ENCODE assay signal across 22 cellular contexts in genomic region chr14:41899416-41899815, GRCh38.
DNase-seq lines count a peak whose midpoint lies in the region; ATAC-seq and TF ChIP-seq lines count a peak whose summit lies in the region.
"Had no signal": no experiment of that assay in that cellular context is flagged by ENCODE, and none has a peak within 500 bp of the region (broad histone marks: within the 10 kb centered on the region; RNA-seq: fewer than 3 reads in every experiment).

No MANE protein-coding gene starts in this region.

- DNase-seq in NCI-H1092 treated with DMSO at 0.1 percent for 48 hours (lab: John Stamatoyannopoulos, UW) (peak; percentile 100), NCI-H2171 (lab: John Stamatoyannopoulos, UW) (peak; percentile 97), adipocyte (ENCODE audit: low read depth) (peak; percentile 25), mesenchymal stem cell (peak; percentile 19), GM20000 (ENCODE audit: low spot score) (no peak), Peyer's patch (no peak), islet precursor cell (no peak)
- DNase-seq: activated naive CD4-positive, alpha-beta T cell treated with anti-CD3 and anti-CD28 coated beads for 36 hours; C1 segment of cervical spinal cord; effector CD4-positive, alpha-beta T cell; foreskin keratinocyte; KBM-7; mammary epithelial cell; nephron progenitor cell; PC-9; psoas muscle; stimulated activated CD4-positive, alpha-beta T cell treated with anti-CD3 and anti-CD28 coated beads, Interleukin-15, amount 100 ng/mL, for 24 hours; T-cell had no signal

- no peak overlapping the region for H3K23ac ChIP-seq in mesenchymal stem cell (ENCODE audit: low read length in 2 of 2)

- H3K27me3 ChIP-seq in adipocyte (replicated peaks; ENCODE audit: control insufficient read depth, insufficient read depth, low read length), result no peaks in the 10 kb centered on the region
- no peaks in the 10 kb centered on the region for H3K27me3 ChIP-seq in mesenchymal stem cell (ENCODE audit: control insufficient read depth in 1 of 2, insufficient read depth in 1 of 2, low read length in 2 of 2)
- no peaks in the 10 kb centered on the region for H3K27me3 ChIP-seq in Peyer's patch
- H3K27me3 ChIP-seq: breast epithelium, foreskin keratinocyte had no signal

- no peak for TF ChIP-seq CTCF in GM20000 (IDR thresholded peaks at IDR 0.05; ENCODE audit: extremely low read depth, missing control alignments)
- TF ChIP-seq CTCF in Peyer's patch (IDR thresholded peaks at IDR 0.05), result no peak

- no peak overlapping the region for H3K27ac ChIP-seq in mesenchymal stem cell (ENCODE audit: low read length, poor library complexity, severe bottlenecking)
- H3K27ac ChIP-seq in Peyer's patch, result no peak overlapping the region
- H3K27ac ChIP-seq: breast epithelium, foreskin keratinocyte, PC-9, psoas muscle had no signal

- H3K4me1 ChIP-seq in adipocyte (ENCODE audit: control insufficient read depth, insufficient read depth, low read length) (no peaks in the 10 kb centered on the region), mesenchymal stem cell (ENCODE audit: control insufficient read depth, insufficient read depth, low read depth, low read length) (no peaks in the 10 kb centered on the region), Peyer's patch (no peaks in the 10 kb centered on the region)
- H3K4me1 ChIP-seq: breast epithelium, foreskin keratinocyte, HAP-1, psoas muscle had no signal

- TF ChIP-seq POLR2A in Peyer's patch (IDR thresholded peaks at IDR 0.05), result no peak

- no peak overlapping the region for H3K4ac ChIP-seq in mesenchymal stem cell (ENCODE audit: low read depth in 1 of 2, low read length in 2 of 2)

- H3K14ac ChIP-seq in mesenchymal stem cell (ENCODE audit: low read length in 2 of 2), result no peak overlapping the region

- H3K36me3 ChIP-seq in adipocyte (ENCODE audit: control insufficient read depth, insufficient read depth, low read length, severe bottlenecking) (no peaks in the 10 kb centered on the region), mesenchymal stem cell (ENCODE audit: control insufficient read depth in 1 of 2, insufficient read depth in 2 of 2, low read depth in 1 of 2, low read length in 2 of 2) (no peaks in the 10 kb centered on the region), Peyer's patch (no peaks in the 10 kb centered on the region)
- H3K36me3 ChIP-seq: breast epithelium, HAP-1 had no signal

- no peak overlapping the region for H4K8ac ChIP-seq in mesenchymal stem cell (ENCODE audit: low read length)

- H3K4me2 ChIP-seq in mesenchymal stem cell (ENCODE audit: low read length, poor library complexity, severe bottlenecking), result no peak overlapping the region
- H3K4me2 ChIP-seq: PC-9 had no signal

- H2AK5ac ChIP-seq in mesenchymal stem cell (ENCODE audit: low read length, severe bottlenecking), result no peak overlapping the region

- no peak for ATAC-seq in HG02759 (IDR thresholded peaks at IDR 0.05; ENCODE audit: unreplicated experiment)
- ATAC-seq: foreskin keratinocyte, psoas muscle, T-cell, WTC11 had no signal

- no peak overlapping the region for H2BK12ac ChIP-seq in mesenchymal stem cell (ENCODE audit: low read length in 2 of 2)

- H2BK5ac ChIP-seq in mesenchymal stem cell (ENCODE audit: low read depth, low read length, poor library complexity, severe bottlenecking), result no peak overlapping the region

- no peak overlapping the region for H2BK120ac ChIP-seq in mesenchymal stem cell (ENCODE audit: low read depth, low read length)

- H2AFZ ChIP-seq in mesenchymal stem cell (ENCODE audit: low read depth, low read length), result no peak overlapping the region
- H2AFZ ChIP-seq: PC-9 had no signal

- H3K4me3 ChIP-seq in adipocyte (ENCODE audit: low read length), result no peak overlapping the region
- H3K4me3 ChIP-seq in mesenchymal stem cell (ENCODE audit: insufficient read depth in 1 of 2, low read depth in 1 of 2, low read length in 2 of 2), result no peak overlapping the region
- H3K4me3 ChIP-seq in Peyer's patch, result no peak overlapping the region
- H3K4me3 ChIP-seq: breast epithelium, HAP-1, PC-9, psoas muscle had no signal

- H3K9ac ChIP-seq in adipocyte (ENCODE audit: low read length), result no peak overlapping the region
- H3K9ac ChIP-seq in mesenchymal stem cell (ENCODE audit: low read length), result no peak overlapping the region

- H3K9me3 ChIP-seq in adipocyte (ENCODE audit: control insufficient read depth, low read length), result no peaks in the 10 kb centered on the region
- H3K9me3 ChIP-seq in mesenchymal stem cell (ENCODE audit: control insufficient read depth, low read length), result no peaks in the 10 kb centered on the region
- H3K9me3 ChIP-seq in Peyer's patch, result no peaks in the 10 kb centered on the region
- H3K9me3 ChIP-seq: breast epithelium, HAP-1, psoas muscle had no signal

- H3K18ac ChIP-seq in mesenchymal stem cell (ENCODE audit: low read depth in 1 of 2, low read length in 2 of 2), result no peak overlapping the region

- no peak overlapping the region for H2BK15ac ChIP-seq in mesenchymal stem cell (ENCODE audit: low read depth, poor library complexity, severe bottlenecking)

- no peaks in the 10 kb centered on the region for H3K79me1 ChIP-seq in mesenchymal stem cell (replicated peaks; ENCODE audit: low read length, poor library complexity, severe bottlenecking)

- no peak overlapping the region for H4K91ac ChIP-seq in mesenchymal stem cell (ENCODE audit: low read length)

Comparison
In these comparisons a context has a peak if more than half of its experiments do, and no peak if none do; other contexts are left out.
1. DNase-seq: peak in NCI-H1092 treated with DMSO at 0.1 percent for 48 hours (single experiment), NCI-H2171 (single experiment), adipocyte (single experiment) and mesenchymal stem cell (single experiment); none in GM20000 (single experiment), Peyer's patch (0 of 3) and islet precursor cell (single experiment).